13 cellular contexts compared by ENCODE assay signal in the genomic region with DNA sequence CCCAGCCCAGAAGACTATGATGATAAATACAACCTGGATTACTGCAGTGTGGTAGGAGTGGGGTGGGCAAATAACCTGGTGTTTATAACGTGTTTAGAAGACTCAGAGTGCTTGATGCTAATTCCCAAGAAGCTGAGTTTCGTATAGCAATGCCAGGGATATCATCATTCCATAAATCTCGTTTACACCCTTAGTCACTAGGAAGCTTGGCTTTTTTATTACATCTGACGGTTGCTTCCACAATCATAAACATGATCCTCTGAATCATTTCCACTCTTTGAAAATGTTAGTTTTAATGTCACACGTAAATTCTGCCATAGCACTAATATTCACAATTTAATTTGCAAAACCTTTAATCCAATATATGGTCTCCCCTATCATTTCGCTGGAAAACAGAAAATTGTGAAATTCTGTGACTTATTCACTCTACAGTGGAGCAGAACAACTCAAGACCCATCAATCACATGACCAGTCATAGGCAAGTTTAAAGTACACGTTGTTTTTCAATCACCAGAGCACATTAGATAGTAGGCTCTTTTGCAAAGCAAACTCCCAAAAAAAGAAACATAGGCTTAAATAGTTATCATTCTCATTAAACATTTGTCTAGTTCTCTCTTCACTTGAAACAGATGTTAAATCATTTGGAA.
"Had no signal": no experiment of that assay in that cellular context is flagged by ENCODE, and none has a peak within 500 bp of the region (broad histone marks: within the 10 kb centered on the region; RNA-seq: fewer than 3 reads in every experiment).

No MANE protein-coding gene starts in this region.

- H3K4me3 ChIP-seq: gastrocnemius medialis, transverse colon had no signal

- H3K36me3 ChIP-seq: brain microvascular endothelial cell, gastrocnemius medialis, transverse colon had no signal

- H3K9me3 ChIP-seq: gastrocnemius medialis, transverse colon had no signal

- DNase-seq: activated CD4-positive, alpha-beta T cell treated with anti-CD3 and anti-CD28 coated beads, Interleukin-2, amount 50 U/mL, for 4 hours; activated CD4-positive, CD25-positive, alpha-beta regulatory T cell treated with anti-CD3 and anti-CD28 coated beads, Interleukin-2, amount 50 U/mL, for 72 hours; activated effector memory CD4-positive, alpha-beta T cell treated with Interleukin-2 at 50 U/mL for 16 hours; activated T-cell treated with anti-CD3 and anti-CD28 coated beads, Interleukin-2, amount 50 U/mL, for 1 hour; brain microvascular endothelial cell; endodermal cell; gastrocnemius medialis; left ventricle myocardium superior; T-helper 9 cell; transverse colon had no signal

- H3K79me2 ChIP-seq: parathyroid adenoma had no signal

- H3K9ac ChIP-seq: parathyroid adenoma had no signal

- H2AFZ ChIP-seq: parathyroid adenoma had no signal

- H3K27me3 ChIP-seq: brain microvascular endothelial cell, gastrocnemius medialis, transverse colon had no signal

- H3K27ac ChIP-seq: brain microvascular endothelial cell, gastrocnemius medialis, parathyroid adenoma had no signal

- ATAC-seq: esophagus mucosa; gastrocnemius medialis; left ventricle myocardium superior; stimulated activated memory B cell treated with anti-CD40 and anti-IgM and Interleukin-4, amounts not matched to agents 10 μg/mL and 1 μg/mL and 100 μg/mL, for 72 hours had no signal

- H3K4me1 ChIP-seq: parathyroid adenoma, transverse colon had no signal
